In the genomic region with DNA sequence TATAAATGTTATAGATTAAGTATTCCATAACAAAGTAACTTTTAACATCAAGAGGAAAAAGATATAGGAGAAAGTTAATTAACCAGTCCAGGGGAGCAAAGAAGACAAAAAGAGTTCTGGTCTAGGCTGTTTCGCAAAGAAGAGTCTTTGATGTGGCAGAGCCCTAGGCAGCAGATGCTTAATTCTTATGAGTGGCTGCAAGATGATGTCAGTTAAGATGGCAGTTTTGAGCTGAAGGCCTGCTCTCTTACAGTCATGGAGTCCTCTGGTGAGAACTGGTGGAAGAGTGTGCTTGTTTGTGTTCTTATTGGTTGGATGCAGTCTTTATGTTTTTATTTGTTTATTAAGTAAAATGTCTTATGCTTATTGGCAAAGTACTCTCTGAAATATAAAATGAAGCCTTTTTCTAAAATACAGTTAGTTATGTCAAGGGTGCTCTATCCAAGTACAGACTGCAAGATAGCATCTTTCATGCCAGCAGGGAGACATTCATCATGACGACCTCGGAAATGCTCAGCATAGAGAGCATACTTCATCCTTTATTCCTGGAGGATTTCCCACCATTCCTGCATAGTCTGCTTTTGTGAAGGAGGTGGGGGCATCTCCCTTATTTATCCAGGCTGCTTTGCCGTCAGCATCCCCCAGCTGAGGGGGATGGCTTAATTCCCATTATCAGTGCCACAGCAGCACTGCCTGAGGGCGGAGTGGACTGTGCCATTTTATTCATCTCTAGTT, we compare ENCODE assay signal across 23 cellular contexts.
"Had no signal": no experiment of that assay in that cellular context is flagged by ENCODE, and none has a peak within 500 bp of the region (broad histone marks: within the 10 kb centered on the region; RNA-seq: fewer than 3 reads in every experiment).

No MANE protein-coding gene starts in this region.

- DNase-seq: activated CD4-positive, alpha-beta T cell treated with anti-CD3 and anti-CD28 coated beads for 4 hours; activated CD4-positive, alpha-beta T cell treated with anti-CD3 and anti-CD28 coated beads, Interleukin-2, amount 50 U/mL, for 4 hours; activated CD8-positive, alpha-beta memory T cell treated with anti-CD3 and anti-CD28 coated beads, Interleukin-2, amount 10 ng/mL, durations not matched to agents 7 days and 5 days; activated effector memory CD4-positive, alpha-beta T cell treated with anti-CD3 and anti-CD28 coated beads, Interleukin-2, amount 50 U/mL, for 16 hours; activated naive CD4-positive, alpha-beta T cell treated with Interleukin-2 at 50 U/mL for 16 hours; activated naive CD8-positive, alpha-beta T cell treated with anti-CD3 and anti-CD28 coated beads, Interleukin-2, amount 50 U/mL, for 24 hours; activated T-cell treated with anti-CD3 and anti-CD28 coated beads, Interleukin-2, amount 50 U/mL, for 4 hours; amygdala; caudate nucleus; colonic mucosa; Karpas-422; NCI-H1105 treated with DMSO at 0.1 percent for 48 hours; NCI-H1436 treated with DMSO at 0.1 percent for 48 hours; NCI-H187 treated with DMSO at 0.1 percent for 48 hours; NCI-H2081 treated with DMSO at 0.1 percent for 48 hours; NCI-H446; NCI-H82; Peyer's patch; Right ventricle myocardium superior; SJCRH30 had no signal

- H3K4me3 ChIP-seq: breast epithelium, colonic mucosa, Peyer's patch, SJCRH30 had no signal

- ATAC-seq: activated CD4-positive, CD25-positive, alpha-beta regulatory T cell treated with anti-CD3 and anti-CD28 coated beads, Interleukin-2, amount 50 U/mL, for 24 hours; activated CD8-positive, alpha-beta memory T cell treated with anti-CD3 and anti-CD28 coated beads, Interleukin-2, amount 10 ng/mL, durations not matched to agents 7 days and 5 days; activated naive CD4-positive, alpha-beta T cell treated with anti-CD3 and anti-CD28 coated beads, Interleukin-2, amount 50 U/mL, for 72 hours; activated naive CD8-positive, alpha-beta T cell treated with anti-CD3 and anti-CD28 coated beads, Interleukin-2, amount 50 U/mL, for 24 hours; activated T-cell treated with anti-CD3 and anti-CD28 coated beads, Interleukin-2, amount 50 U/mL, for 4 hours had no signal
